ENCODE assay signal across 23 cellular contexts in the genomic region with DNA sequence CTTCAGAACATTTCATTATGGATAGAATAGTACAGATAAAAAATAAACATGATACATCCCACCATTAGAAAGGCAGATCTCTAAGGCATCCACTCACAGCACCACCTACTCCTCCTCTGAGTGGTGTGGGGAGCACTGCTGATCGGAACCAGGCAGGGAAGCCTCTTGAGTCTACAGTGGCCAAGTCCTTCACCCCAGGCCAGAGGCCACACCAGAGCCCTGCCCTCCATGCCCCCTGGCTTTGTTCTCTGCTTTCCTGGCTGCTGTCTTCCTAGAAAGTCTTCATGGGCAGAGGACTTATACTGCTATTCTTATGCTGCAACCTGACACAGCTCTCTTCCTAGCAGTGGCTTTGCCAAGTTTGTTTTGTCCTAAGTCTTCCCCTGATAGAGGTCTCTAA.
"Had no signal": no experiment of that assay in that cellular context is flagged by ENCODE, and none has a peak within 500 bp of the region (broad histone marks: within the 10 kb centered on the region; RNA-seq: fewer than 3 reads in every experiment).

No MANE protein-coding gene starts in this region.

- H3K27ac ChIP-seq: coronary artery, ovary, psoas muscle, thyroid gland had no signal

- H3K9me3 ChIP-seq: esophagus squamous epithelium, ovary, thyroid gland had no signal

- H3K4me1 Mint-ChIP-seq: naive thymus-derived CD8-positive, alpha-beta T cell; stimulated activated naive CD8-positive, alpha-beta T cell treated with anti-CD3 and anti-CD28 coated beads, Interleukin-15, amount 100 ng/mL, for 72 hours had no signal

- DNase-seq: dermis blood vessel endothelial cell; effector memory CD4-positive, alpha-beta T cell; erythroblast; esophagus squamous epithelium; mesendoderm; midbrain; naive thymus-derived CD8-positive, alpha-beta T cell; occipital lobe; ovary; psoas muscle; right cardiac atrium; small intestine; stimulated activated CD4-positive, alpha-beta T cell treated with anti-CD3 and anti-CD28 coated beads, Interleukin-12 subunit alpha, Interleukin-12 subunit beta, amount 100 ng/mL, for 4 hours; stimulated activated CD4-positive, alpha-beta T cell treated with anti-CD3 and anti-CD28 coated beads, Interleukin-1b, Interleukin-23, amount 100 ng/mL, for 48 hours; stimulated activated CD4-positive, alpha-beta T cell treated with anti-CD3 and anti-CD28 coated beads, Interleukin-4, amount 100 ng/mL, for 1 hour; stimulated activated CD8-positive, alpha-beta memory T cell treated with anti-CD3 and anti-CD28 coated beads, Interleukin-4, amount 100 ng/mL, for 48 hours; stimulated activated naive CD4-positive, alpha-beta T cell; stimulated activated naive CD8-positive, alpha-beta T cell treated with anti-CD3 and anti-CD28 coated beads, Interleukin-15, amount 100 ng/mL, for 72 hours; thyroid gland; trophoblast cell had no signal

- H3K36me3 ChIP-seq: esophagus squamous epithelium, ovary, thyroid gland had no signal

- H3K4me3 ChIP-seq: coronary artery, esophagus squamous epithelium, ovary, psoas muscle, thyroid gland had no signal

- FAIRE-seq: keratinocyte had no signal

- H3K27me3 ChIP-seq: esophagus squamous epithelium, ovary, thyroid gland had no signal

- H3K27me3 Mint-ChIP-seq: stimulated activated naive CD8-positive, alpha-beta T cell treated with anti-CD3 and anti-CD28 coated beads, Interleukin-15, amount 100 ng/mL, for 72 hours had no signal

- ATAC-seq: left lobe of liver; naive thymus-derived CD8-positive, alpha-beta T cell; right cardiac atrium; stimulated activated naive CD8-positive, alpha-beta T cell treated with anti-CD3 and anti-CD28 coated beads, Interleukin-15, amount 100 ng/mL, for 72 hours had no signal

- H3K4me1 ChIP-seq: psoas muscle, thyroid gland had no signal

- H3K27ac Mint-ChIP-seq: naive thymus-derived CD8-positive, alpha-beta T cell had no signal

- H3K4me3 Mint-ChIP-seq: naive thymus-derived CD8-positive, alpha-beta T cell; stimulated activated naive CD8-positive, alpha-beta T cell treated with anti-CD3 and anti-CD28 coated beads, Interleukin-15, amount 100 ng/mL, for 72 hours had no signal
